In the genomic region with DNA sequence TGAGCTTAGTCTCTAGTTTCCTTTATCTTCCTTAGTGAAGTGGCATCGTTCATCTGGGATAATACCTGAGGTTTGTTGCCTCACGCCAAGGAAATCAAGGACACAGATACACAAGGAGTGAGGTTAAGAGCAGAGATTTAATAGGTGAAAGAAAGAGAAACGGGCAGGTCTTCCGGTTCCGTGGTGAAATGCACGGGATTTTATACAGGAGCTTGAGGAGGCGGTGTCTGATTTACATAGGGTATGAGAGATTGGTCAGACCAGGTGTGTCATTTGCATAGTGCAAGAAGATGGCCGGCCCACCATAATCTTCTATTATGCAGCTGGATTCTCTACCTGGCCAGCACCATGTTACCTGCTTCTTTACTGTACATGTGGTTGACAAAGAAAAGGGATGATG, we compare ENCODE assay signal across 18 cellular contexts. TPM values are rescaled to one million over a fixed set of nuclear protein-coding genes. Genes with fewer than 3 reads are reported as not detected.
DNase-seq lines count a peak whose midpoint lies in the region; ATAC-seq and TF ChIP-seq lines count a peak whose summit lies in the region.
"Had no signal": no experiment of that assay in that cellular context is flagged by ENCODE, and none has a peak within 500 bp of the region (broad histone marks: within the 10 kb centered on the region; RNA-seq: fewer than 3 reads in every experiment).

No MANE protein-coding gene starts in this region.

- CTCF ChIA-PET in PC-9 (lab: Charles Lee): interaction anchor here (1.3 kb wide), 1 partner anchor 19 kb away, joined by 5 read pairs; no protein-coding TSS in a partner anchor

- no TSS peak for BruUV-seq in PC-9 (replicated peaks; lab: Mats Ljungman, UMichigan)

- H4K20me1 ChIP-seq in PC-9 (ENCODE audit: insufficient read depth): no peaks in the 10 kb centered on the region

- H3K4me2 ChIP-seq in PC-9: peak overlapping the region; percentile 61
- H3K4me2 ChIP-seq: KMS-11 had no signal

- 0 out of 2 replicates have a peak, but pooled peaks cover 15% of the 10 kb centered on the region for H3F3A ChIP-seq in PC-9 (ENCODE audit: insufficient read depth, low read depth)

- H3K79me2 ChIP-seq in PC-9 (ENCODE audit: low read depth): no peaks in the 10 kb centered on the region

- H2AFZ ChIP-seq in PC-9: no peak overlapping the region

- H3K27ac ChIP-seq in PC-9 (no peak overlapping the region), esophagus squamous epithelium (peak overlapping the region in 3 of 4 donors; percentile 49 to 61 (median 54)), suprapubic skin (peak overlapping the region; percentile 84)
- no peak overlapping the region for H3K27ac ChIP-seq in effector memory CD4-positive, alpha-beta T cell (ENCODE audit: insufficient read depth, low read length, poor library complexity, severe bottlenecking)
- H3K27ac ChIP-seq: gastroesophageal sphincter, KMS-11 had no signal

- H3K4me1 ChIP-seq in PC-9 (replicated peaks; ENCODE audit: insufficient read depth) (peaks cover 13% of the 10 kb centered on the region), esophagus squamous epithelium (peaks cover 0 to 16% (median 0%) of the 10 kb centered on the region in 3 donors), suprapubic skin (peaks cover 14% of the 10 kb centered on the region)
- peaks cover 7% of the 10 kb centered on the region for H3K4me1 ChIP-seq in effector memory CD4-positive, alpha-beta T cell (ENCODE audit: control insufficient read depth, insufficient read depth, low read length, poor library complexity, severe bottlenecking)

- H3K36me3 ChIP-seq in PC-9 (ENCODE audit: low read depth): no peaks in the 10 kb centered on the region
- peaks cover 0 to 16% (median 0%) of the 10 kb centered on the region in 3 donors for H3K36me3 ChIP-seq in esophagus squamous epithelium
- H3K36me3 ChIP-seq in suprapubic skin: peaks cover 14% of the 10 kb centered on the region
- no peaks in the 10 kb centered on the region for H3K36me3 ChIP-seq in effector memory CD4-positive, alpha-beta T cell (ENCODE audit: control insufficient read depth, insufficient read depth, low read length)

- H3K27me3 ChIP-seq in PC-9 (ENCODE audit: insufficient read depth, low read depth): no peaks in the 10 kb centered on the region
- H3K27me3 ChIP-seq in esophagus squamous epithelium: no peaks in the 10 kb centered on the region
- no peaks in the 10 kb centered on the region for H3K27me3 ChIP-seq in suprapubic skin
- no peaks in the 10 kb centered on the region for H3K27me3 ChIP-seq in effector memory CD4-positive, alpha-beta T cell (replicated peaks; ENCODE audit: control insufficient read depth, insufficient read depth, low read length, poor library complexity, severe bottlenecking)
- H3K27me3 ChIP-seq: gastroesophageal sphincter had no signal

- DNase-seq in SIG-M5 treated with dmso at 0.1 percent for 504 hours (lab: John Stamatoyannopoulos, UW; ENCODE audit: unreplicated experiment) (peak; percentile 9), SIG-M5 (lab: John Stamatoyannopoulos, UW) (no peak), PC-9 (peak; percentile 35 to 45), esophagus squamous epithelium (lab: John Stamatoyannopoulos, UW) (no peak), suprapubic skin (ENCODE audit: low spot score in 2 of 2) (no peak), NOMO-1 treated with DMSO at 0.1 percent for 48 hours (lab: John Stamatoyannopoulos, UW; ENCODE audit: unreplicated experiment) (no peak)
- no peak for DNase-seq in stimulated activated naive CD8-positive, alpha-beta T cell treated with anti-CD3 and anti-CD28 coated beads, Interleukin-15, Interleukin-2, amounts not matched to agents 100 U/mL and 50 U/mL, for 24 hours
- DNase-seq in effector memory CD4-positive, alpha-beta T cell: no peak
- DNase-seq: ACHN; activated CD8-positive, alpha-beta T cell treated with anti-CD3 and anti-CD28 coated beads, Interleukin-2, amount 10 ng/mL, durations not matched to agents 7 days and 5 days; central memory CD4-positive, alpha-beta T cell; mesenchymal stem cell; NCI-H1105 treated with DMSO at 0.1 percent for 48 hours; NCI-H446 treated with DMSO at 0.1 percent for 48 hours; retina had no signal

- H3K9me2 ChIP-seq in PC-9 (ENCODE audit: insufficient read depth): no peaks in the 10 kb centered on the region

- 0 out of 2 replicates have a peak overlapping the region, but pooled peaks have one; percentile 15 for H3K4me3 ChIP-seq in PC-9
- H3K4me3 ChIP-seq in esophagus squamous epithelium: peak overlapping the region in 1 of 4 donors; percentile 15
- H3K4me3 ChIP-seq in suprapubic skin: peak overlapping the region; percentile 15
- no peak overlapping the region for H3K4me3 ChIP-seq in effector memory CD4-positive, alpha-beta T cell (ENCODE audit: insufficient read depth, low read depth, low read length, poor library complexity, severe bottlenecking)
- H3K4me3 ChIP-seq: gastroesophageal sphincter had no signal

- H3K9me3 ChIP-seq in PC-9 (ENCODE audit: insufficient read depth, low read depth): no peaks in the 10 kb centered on the region
- no peaks in the 10 kb centered on the region for H3K9me3 ChIP-seq in esophagus squamous epithelium
- H3K9me3 ChIP-seq in suprapubic skin: no peaks in the 10 kb centered on the region
- H3K9me3 ChIP-seq in effector memory CD4-positive, alpha-beta T cell (ENCODE audit: control insufficient read depth, low read length): no peaks in the 10 kb centered on the region
- H3K9me3 ChIP-seq: gastroesophageal sphincter had no signal

- ATAC-seq in stimulated activated naive CD8-positive, alpha-beta T cell treated with anti-CD3 and anti-CD28 coated beads, Interleukin-15, Interleukin-2, amounts not matched to agents 100 U/mL and 50 U/mL, for 24 hours: no peak
- ATAC-seq: activated CD8-positive, alpha-beta T cell treated with anti-CD3 and anti-CD28 coated beads, Interleukin-2, amount 10 ng/mL, durations not matched to agents 7 days and 5 days; gastroesophageal sphincter; Panc1 had no signal

- POLR2A ChIA-PET in PC-9 (lab: Charles Lee; ENCODE audit: unreplicated experiment): interaction anchor here (0.6 to 0.7 kb wide), 2 partner anchors 55 to 670 kb away, joined by 3 read pairs; no protein-coding TSS in a partner anchor

- TF ChIP-seq POLR2A in esophagus squamous epithelium (IDR thresholded peaks at IDR 0.05) (no peak), suprapubic skin (IDR thresholded peaks at IDR 0.05) (no peak)

- no peak for TF ChIP-seq CTCF in PC-9 (conservative IDR thresholded peaks at IDR 0.05)
- no peak for TF ChIP-seq CTCF in esophagus squamous epithelium (IDR thresholded peaks at IDR 0.05)
- TF ChIP-seq CTCF in suprapubic skin (IDR thresholded peaks at IDR 0.05): no peak

- no peak for TF ChIP-seq EP300 in suprapubic skin (IDR thresholded peaks at IDR 0.05)

- WGBS in esophagus squamous epithelium, 2 donors: 40 to 51% methylated on average over 8 of the region's 8 CpGs
- 62% methylated on average over 8 of the region's 8 CpGs for WGBS in suprapubic skin

- intact Hi-C loops in PC-9 (cut with micrococcal nuclease; ENCODE audit: unreplicated experiment): no loop called here
- intact Hi-C loops in esophagus squamous epithelium (cut with DNase I): no loop called here

RNA-seq across cellular contexts. Expression of gene ARRDC4, which starts 17.2 kb away (rescaled TPM):
- 5.7 and 6.9 TPM in 2 replicates for total RNA-seq in PC-9 (2021)
- 10 to 100 TPM in 3 of 4 donors, 1 to 10 TPM in 1; 6.3 to 24.6 (median 12.5) TPM for total RNA-seq in esophagus squamous epithelium
- 10 to 100 TPM; 57.7 to 67.1 (median 66.3) TPM for total RNA-seq in suprapubic skin

Comparison
In these comparisons a context has a peak if more than half of its experiments do, and no peak if none do; other contexts are left out.
1. DNase-seq: peak in SIG-M5 treated with dmso at 0.1 percent for 504 hours (single experiment) and PC-9 (2 of 2); none in SIG-M5 (single experiment), esophagus squamous epithelium (single experiment), suprapubic skin (0 of 2), stimulated activated naive CD8-positive, alpha-beta T cell treated with anti-CD3 and anti-CD28 coated beads, Interleukin-15, Interleukin-2, amounts not matched to agents 100 U/mL and 50 U/mL, for 24 hours (single experiment), NOMO-1 treated with DMSO at 0.1 percent for 48 hours (single experiment) and effector memory CD4-positive, alpha-beta T cell (0 of 3).
2. H3K27ac ChIP-seq: peak in esophagus squamous epithelium (3 of 4) and suprapubic skin (single experiment); none in PC-9 (single experiment) and effector memory CD4-positive, alpha-beta T cell (single experiment).